ENCODE assay signal across 31 cellular contexts in the genomic region with DNA sequence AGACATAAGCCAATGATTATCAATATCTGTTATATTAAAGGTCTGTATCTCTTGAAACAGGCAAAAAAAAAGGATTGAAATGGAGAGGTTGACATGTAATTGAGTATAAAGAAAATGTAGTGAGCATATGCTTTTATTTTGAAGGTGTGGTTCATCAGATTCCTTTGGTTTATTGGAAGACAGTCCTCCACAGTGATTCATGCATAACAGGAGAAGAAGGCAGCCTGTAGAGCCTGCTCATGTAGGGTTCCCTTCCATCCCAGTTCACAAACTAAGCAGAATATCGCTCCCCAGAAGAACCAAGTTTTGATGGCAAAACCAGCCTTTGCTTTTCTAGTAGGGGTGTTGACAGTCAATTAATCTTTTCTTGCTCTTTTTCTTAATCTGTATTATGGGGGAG.
"Had no signal": no experiment of that assay in that cellular context is flagged by ENCODE, and none has a peak within 500 bp of the region (broad histone marks: within the 10 kb centered on the region; RNA-seq: fewer than 3 reads in every experiment).

No MANE protein-coding gene starts in this region.

- H3K9me3 Mint-ChIP-seq: endodermal cell, memory B cell, type B pancreatic cell had no signal

- ATAC-seq: activated CD4-positive, CD25-positive, alpha-beta regulatory T cell treated with anti-CD3 and anti-CD28 coated beads, Interleukin-2, amount 50 U/mL, for 24 hours; left colon; naive thymus-derived CD4-positive, alpha-beta T cell; pancreas; sciatic nerve; stimulated activated naive CD8-positive, alpha-beta T cell treated with anti-CD3 and anti-CD28 coated beads, Interleukin-15, Interleukin-2, amounts not matched to agents 100 U/mL and 50 U/mL, for 24 hours had no signal

- H3K27ac ChIP-seq: esophagus muscularis mucosa, pancreas, prostate gland, skin epidermis, thoracic aorta, uterus, WERI-Rb-1 had no signal

- H3K27me3 Mint-ChIP-seq: activated naive CD4-positive, alpha-beta T cell treated with anti-CD3 and anti-CD28 coated beads, Interleukin-2, amount 10 ng/mL, durations not matched to agents 7 days and 5 days; activated naive CD8-positive, alpha-beta T cell treated with anti-CD3 and anti-CD28 coated beads, Interleukin-2, amount 10 ng/mL, durations not matched to agents 7 days and 5 days; naive thymus-derived CD4-positive, alpha-beta T cell; type B pancreatic cell had no signal

- H3K36me3 Mint-ChIP-seq: activated naive CD4-positive, alpha-beta T cell treated with anti-CD3 and anti-CD28 coated beads, Interleukin-2, amount 10 ng/mL, durations not matched to agents 7 days and 5 days; activated naive CD8-positive, alpha-beta T cell treated with anti-CD3 and anti-CD28 coated beads, Interleukin-2, amount 10 ng/mL, durations not matched to agents 7 days and 5 days; immature natural killer cell; memory B cell; naive thymus-derived CD4-positive, alpha-beta T cell; type B pancreatic cell had no signal

- H3K36me3 ChIP-seq: esophagus muscularis mucosa, pancreas, prostate gland, thoracic aorta, uterus, WERI-Rb-1 had no signal

- H3K27me3 ChIP-seq: esophagus muscularis mucosa, pancreas, uterus had no signal

- H3K9me3 ChIP-seq: esophagus muscularis mucosa, pancreas, prostate gland, thoracic aorta, uterus had no signal

- H3K4me3 ChIP-seq: esophagus muscularis mucosa, pancreas, prostate gland, skin epidermis, thoracic aorta, uterus had no signal

- H3K4me1 Mint-ChIP-seq: activated naive CD4-positive, alpha-beta T cell treated with anti-CD3 and anti-CD28 coated beads, Interleukin-2, amount 10 ng/mL, durations not matched to agents 7 days and 5 days; activated naive CD8-positive, alpha-beta T cell treated with anti-CD3 and anti-CD28 coated beads, Interleukin-2, amount 10 ng/mL, durations not matched to agents 7 days and 5 days; immature natural killer cell; memory B cell; naive thymus-derived CD4-positive, alpha-beta T cell had no signal

- H3K4me1 ChIP-seq: esophagus muscularis mucosa, prostate gland, uterus had no signal

- FAIRE-seq: kidney, pancreas, TTC549 had no signal

- H3K4me3 Mint-ChIP-seq: activated naive CD4-positive, alpha-beta T cell treated with anti-CD3 and anti-CD28 coated beads, Interleukin-2, amount 10 ng/mL, durations not matched to agents 7 days and 5 days; activated naive CD8-positive, alpha-beta T cell treated with anti-CD3 and anti-CD28 coated beads, Interleukin-2, amount 10 ng/mL, durations not matched to agents 7 days and 5 days; endodermal cell; immature natural killer cell; memory B cell; naive thymus-derived CD4-positive, alpha-beta T cell; type B pancreatic cell had no signal

- H3K27ac Mint-ChIP-seq: activated naive CD4-positive, alpha-beta T cell treated with anti-CD3 and anti-CD28 coated beads, Interleukin-2, amount 10 ng/mL, durations not matched to agents 7 days and 5 days; activated naive CD8-positive, alpha-beta T cell treated with anti-CD3 and anti-CD28 coated beads, Interleukin-2, amount 10 ng/mL, durations not matched to agents 7 days and 5 days; endodermal cell; immature natural killer cell; memory B cell; naive thymus-derived CD4-positive, alpha-beta T cell; type B pancreatic cell had no signal

- DNase-seq: activated CD4-positive, alpha-beta T cell treated with anti-CD3 and anti-CD28 coated beads for 48 hours; activated CD4-positive, alpha-beta T cell treated with anti-CD3 and anti-CD28 coated beads, Interleukin-2, amount 50 U/mL, for 48 hours; activated CD8-positive, alpha-beta memory T cell treated with anti-CD3 and anti-CD28 coated beads for 24 hours; activated gamma-delta T cell; activated naive CD4-positive, alpha-beta T cell treated with anti-CD3 and anti-CD28 coated beads, Interleukin-2, amount 10 ng/mL, durations not matched to agents 7 days and 5 days; activated naive CD8-positive, alpha-beta T cell treated with anti-CD3 and anti-CD28 coated beads, Interleukin-2, amount 10 ng/mL, durations not matched to agents 7 days and 5 days; central memory CD4-positive, alpha-beta T cell; endodermal cell; head of caudate nucleus; hypothalamus; immature natural killer cell; kidney; left colon; midbrain; naive thymus-derived CD4-positive, alpha-beta T cell; pancreas; retina; stimulated activated CD4-positive, alpha-beta T cell treated with anti-CD3 and anti-CD28 coated beads, Interleukin-12 subunit alpha, Interleukin-12 subunit beta, amount 100 ng/mL, for 4 hours; stimulated activated CD4-positive, alpha-beta T cell treated with anti-CD3 and anti-CD28 coated beads, Interleukin-4, amount 100 ng/mL, for 1 hour; stimulated activated naive CD8-positive, alpha-beta T cell treated with anti-CD3 and anti-CD28 coated beads, Interleukin-15, Interleukin-2, amounts not matched to agents 100 U/mL and 50 U/mL, for 24 hours; uterus; WERI-Rb-1 had no signal
